2 cellular contexts compared by ENCODE assay signal in genomic region chr1:14441302-14441741, GRCh38.
TF ChIP-seq lines count a peak whose summit lies in the region.

No MANE protein-coding gene starts in this region.

TF ChIP-seq in IMR-90, 13 proteins besides CTCF, POLR2A, EP300 and RAD21:
- TF ChIP-seq CHD1 (IDR thresholded peaks at IDR 0.05; ENCODE audit: low read depth, low read length) (no peak), NFE2L2 (IDR thresholded peaks at IDR 0.05; ENCODE audit: low read depth, low read length) (no peak), RFX5 (IDR thresholded peaks at IDR 0.05; ENCODE audit: low read depth, low read length) (no peak), BHLHE40 (IDR thresholded peaks at IDR 0.05; ENCODE audit: low read depth, low read length) (no peak), MAZ (IDR thresholded peaks at IDR 0.05; ENCODE audit: borderline replicate concordance, low read depth, low read length) (no peak), MXI1 (IDR thresholded peaks at IDR 0.05; ENCODE audit: borderline replicate concordance, low read depth, low read length) (no peak), SMC3 (IDR thresholded peaks at IDR 0.05; ENCODE audit: low read depth, low read length) (no peak), CEBPB (IDR thresholded peaks at IDR 0.05; ENCODE audit: low read depth, low read length) (no peak), FOS (IDR thresholded peaks at IDR 0.05; ENCODE audit: low read depth, low read length) (no peak)

TF ChIP-seq in K562, 482 proteins besides CTCF, POLR2A, EP300 and RAD21:
- TF ChIP-seq CREB5 (CRISPR knock-in tag; IDR thresholded peaks at IDR 0.05): no peak
- peak; percentile 19 for TF ChIP-seq KDM5B (IDR thresholded peaks at IDR 0.05; ENCODE audit: insufficient replicate concordance, low read depth, low read length)
